In genomic region chr19:48991823-48992570, GRCh38 we compare ENCODE assay signal across 8 cellular contexts. TPM values are rescaled to one million over a fixed set of nuclear protein-coding genes. Genes with fewer than 3 reads are reported as not detected.
A peak's percentile ranks its signal among the peaks of the same experiment; 100 is the strongest.
DNase-seq lines count a peak whose midpoint lies in the region; ATAC-seq and TF ChIP-seq lines count a peak whose summit lies in the region.

No MANE protein-coding gene starts in this region.

- no peak overlapping the region for H2BK20ac ChIP-seq in IMR-90 (ENCODE audit: low read depth, low read length)

- H4K8ac ChIP-seq in IMR-90 (ENCODE audit: low read depth in 2 of 2, low read length in 2 of 2) = peak overlapping the region; percentile 48 to 70

- H3K79me1 ChIP-seq in IMR-90 (ENCODE audit: low read depth in 1 of 2, low read length in 2 of 2) = peaks cover 21 to 72% of the 10 kb centered on the region in 2 experiments

- H2BK120ac ChIP-seq in IMR-90 (ENCODE audit: low read depth, low read length) = peak overlapping the region; percentile 45; the same call in 1 of the 2 replicates

- intact Hi-C loops in IMR-90 (cut with micrococcal nuclease) = loop anchor here (5.0 to 10.0 kb wide), 3 partner anchors 65 to 213 kb away; partner anchors contain the start of genes CGB7 and KCNA7
- intact Hi-C loops in Right ventricle myocardium superior (cut with DNase I) = no loop called here
- intact Hi-C loops in ovary (cut with DNase I) = no loop called here

- POLR2A ChIA-PET in IMR-90 (lab: Charles Lee; ENCODE audit: unreplicated experiment) = interaction anchor here (0.6 to 1.1 kb wide), 2 partner anchors 25 to 136 kb away, joined by 3 to 8 read pairs; no protein-coding TSS in a partner anchor

- H3K9me1 ChIP-seq in IMR-90 (ENCODE audit: insufficient read depth, low read length) = 0 out of 2 replicates have a peak, but pooled peaks cover 3% of the 10 kb centered on the region

- H3K4me3 ChIP-seq in IMR-90 (ENCODE audit: insufficient read depth, low read depth, low read length) = peak overlapping the region; percentile 78
- peak overlapping the region; percentile 78 for H3K4me3 ChIP-seq in ovary

- no peaks in the 10 kb centered on the region for H3K27me3 ChIP-seq in IMR-90 (ENCODE audit: control insufficient read depth, insufficient read depth, low read length)
- no peaks in the 10 kb centered on the region for H3K27me3 ChIP-seq in ovary

- peak; percentile 87 for DNase-seq in COLO829 (ENCODE audit: low spot score)
- DNase-seq in IMR-90 = peak; percentile 83
- no peak for DNase-seq in activated naive CD4-positive, alpha-beta T cell treated with anti-CD3 and anti-CD28 coated beads, Interleukin-2, amount 50 U/mL, for 72 hours (ENCODE audit: low spot score in 2 of 2)
- peak; percentile 69 for DNase-seq in Right ventricle myocardium superior
- peak; percentile 49 to 71 (median 55) for DNase-seq in ovary
- DNase-seq in NK-92 treated with Interleukin-12 subunit alpha and Interleukin-12 subunit beta, amount 100 ng/mL, for 24 hours (lab: John Stamatoyannopoulos, UW) = no peak
- no peak for DNase-seq in effector CD8-positive, alpha-beta T cell (lab: John Stamatoyannopoulos, UW)

- dilution Hi-C loops in IMR-90 (cut with HindIII; ENCODE audit: low sequenced_read_pairs, unreplicated experiment) = no loop called here

- in situ Hi-C loops in IMR-90 (cut with MboI; ENCODE audit: low sequenced_read_pairs) = no loop called here

- peak overlapping the region; percentile 93 for H3K4ac ChIP-seq in IMR-90 (ENCODE audit: low read depth, low read length)

- TF ChIP-seq RAD21 in IMR-90 (IDR thresholded peaks at IDR 0.05; ENCODE audit: low read length) = no peak

- peaks cover 22% of the 10 kb centered on the region for H3K36me3 ChIP-seq in IMR-90 (ENCODE audit: control insufficient read depth, insufficient read depth, low read length)
- H3K36me3 ChIP-seq in ovary = no peaks in the 10 kb centered on the region

- H3K4me2 ChIP-seq in IMR-90 (ENCODE audit: low read depth, low read length) = peak overlapping the region; percentile 89

- 0% methylated on average over 4 of the region's 10 CpGs; no CpG with 5 or more reads in 1 of the 2 experiments for WGBS in IMR-90 (ENCODE audit: extremely low coverage in 2 of 2, insufficient read length in 1 of 2), 2 experiments
- WGBS in ovary, 3 donors = 15 to 19% (median 18%) methylated on average over 10 of the region's 10 CpGs

- peak overlapping the region; percentile 41; the same call in 1 of the 2 replicates for H4K5ac ChIP-seq in IMR-90 (ENCODE audit: low read depth, low read length)

- H3K23ac ChIP-seq in IMR-90 (ENCODE audit: low read depth, low read length) = peak overlapping the region; percentile 94

- H3K36me3 Mint-ChIP-seq in activated naive CD4-positive, alpha-beta T cell treated with anti-CD3 and anti-CD28 coated beads, Interleukin-2, amount 50 U/mL, for 72 hours = peaks cover 20 to 38% of the 10 kb centered on the region in 2 donors

- peak overlapping the region; percentile 91 for H4K91ac ChIP-seq in IMR-90 (ENCODE audit: insufficient read depth, low read depth, low read length)

- H3K9ac ChIP-seq in IMR-90 (ENCODE audit: low read depth, low read length) = peak overlapping the region; percentile 92

- H2BK15ac ChIP-seq in IMR-90 (ENCODE audit: low read depth, low read length) = 0 out of 3 replicates have a peak overlapping the region, but pooled peaks have one; percentile 12

- H3K27ac ChIP-seq in IMR-90 (ENCODE audit: insufficient read depth, low read length) (peak overlapping the region; percentile 85), ovary (peak overlapping the region; percentile 83 to 86)

- H3K4me1 ChIP-seq in IMR-90 (ENCODE audit: control insufficient read depth, insufficient read depth, low read length) = peaks cover 12% of the 10 kb centered on the region
- H3K4me1 ChIP-seq in ovary (ENCODE audit: insufficient read depth) = peaks cover 16% of the 10 kb centered on the region

- ATAC-seq in IMR-90 (ENCODE audit: low read depth) (peak; percentile 67), Right ventricle myocardium superior (ENCODE audit: poor library complexity) (peak; percentile 56), GM19328 (IDR thresholded peaks at IDR 0.05; ENCODE audit: unreplicated experiment) (no peak)
- no peak for ATAC-seq in activated naive CD4-positive, alpha-beta T cell treated with anti-CD3 and anti-CD28 coated beads, Interleukin-2, amount 50 U/mL, for 72 hours

- CTCF ChIA-PET in IMR-90 (lab: Yijun Ruan, JAX) = interaction anchor here (0.6 to 1.9 kb wide), 3 partner anchors 13 to 156 kb away, joined by 3 to 5 read pairs (median 5); partner anchors contain the start of gene HSD17B14

- no peak overlapping the region for H3K18ac ChIP-seq in IMR-90 (ENCODE audit: low read depth, low read length)

- H3K27ac Mint-ChIP-seq in activated naive CD4-positive, alpha-beta T cell treated with anti-CD3 and anti-CD28 coated beads, Interleukin-2, amount 50 U/mL, for 72 hours = peak overlapping the region; percentile 84 to 96

- H4K20me1 ChIP-seq in IMR-90 (ENCODE audit: insufficient read depth, low read length) = peaks cover 22% of the 10 kb centered on the region

- TF ChIP-seq CTCF in IMR-90 (conservative IDR thresholded peaks at IDR 0.05; ENCODE audit: low read depth, low read length) (no peak), ovary (IDR thresholded peaks at IDR 0.05) (no peak)

- no peaks in the 10 kb centered on the region for H3K9me3 Mint-ChIP-seq in activated naive CD4-positive, alpha-beta T cell treated with anti-CD3 and anti-CD28 coated beads, Interleukin-2, amount 50 U/mL, for 72 hours

- peak overlapping the region; percentile 77 for H2BK5ac ChIP-seq in IMR-90 (ENCODE audit: low read depth, low read length, poor library complexity, severe bottlenecking)

- no TSS peak for BruUV-seq in IMR-90 (replicated peaks; lab: Mats Ljungman, UMichigan)

- peak; percentile 64; the same call in 1 of the 2 replicates for TF ChIP-seq POLR2A in IMR-90 (IDR thresholded peaks at IDR 0.05; ENCODE audit: low read depth, low read length)
- TF ChIP-seq POLR2A in ovary (IDR thresholded peaks at IDR 0.05) = peak; percentile 40

- H2AFZ ChIP-seq in IMR-90 (replicated peaks; ENCODE audit: low read length, poor library complexity) = peak overlapping the region; percentile 88

- peak overlapping the region; percentile 93 for H3K14ac ChIP-seq in IMR-90 (replicated peaks; ENCODE audit: low read depth, low read length)

- H3K56ac ChIP-seq in IMR-90 (ENCODE audit: extremely low read depth, insufficient read depth, low read length) = peak overlapping the region; percentile 63

- no peak for TF ChIP-seq EP300 in ovary (IDR thresholded peaks at IDR 0.05)

- no peaks in the 10 kb centered on the region for H3K9me3 ChIP-seq in IMR-90 (ENCODE audit: control insufficient read depth, insufficient read depth, low read length)
- H3K9me3 ChIP-seq in ovary = no peaks in the 10 kb centered on the region

- peak overlapping the region; percentile 93 for H2AK5ac ChIP-seq in IMR-90 (ENCODE audit: low read depth, low read length)

- peak overlapping the region; percentile 94 for H2AK9ac ChIP-seq in IMR-90 (replicated peaks; ENCODE audit: low read depth, low read length, poor library complexity)

TF ChIP-seq in IMR-90, 13 proteins besides CTCF, POLR2A, EP300 and RAD21 (continues in another document):
- TF ChIP-seq RCOR1 (IDR thresholded peaks at IDR 0.05; ENCODE audit: insufficient replicate concordance, low read length) = no peak
- TF ChIP-seq CHD1 (IDR thresholded peaks at IDR 0.05; ENCODE audit: low read depth, low read length) = no peak
- no peak for TF ChIP-seq CEBPB (IDR thresholded peaks at IDR 0.05; ENCODE audit: low read depth, low read length)

RNA-seq across cellular contexts. Expression of gene GYS1, which starts 1.1 kb away (rescaled TPM):
- total RNA-seq in IMR-90 (2012; rRNA removed) (36.1 and 38.7 TPM in 2 replicates), Right ventricle myocardium superior (100 TPM), ovary (10 to 100 TPM; 16.3 to 33.6 (median 29.0) TPM)
- polyA plus RNA-seq in IMR-90 (2012; rRNA removed) (72.2 and 74.8 TPM in 2 replicates), ovary (10 to 100 TPM; 17.0 to 32.5 TPM)
- 45.5 and 80.8 TPM in 2 replicates for polyA plus RNA-seq in IMR-90 (2012; cell fraction: cytosol; rRNA removed)
- polyA plus RNA-seq in IMR-90 (2012; cell fraction: nucleus; rRNA removed; ENCODE audit: low replicate concordance) = 129 and 196 TPM in 2 replicates
- total RNA-seq in activated naive CD4-positive, alpha-beta T cell treated with anti-CD3 and anti-CD28 coated beads, Interleukin-2, amount 50 U/mL, for 72 hours = 100 to 1,000 TPM in 1 of 2 donors, 10 to 100 TPM in 1; 44.8 to 104 TPM

RNA-seq across cellular contexts. Expression of gene RUVBL2, which starts 1.7 kb away (rescaled TPM):
- total RNA-seq in IMR-90 (2012; rRNA removed) = 354 and 391 TPM in 2 replicates
- 196 and 225 TPM in 2 replicates for polyA plus RNA-seq in IMR-90 (2012; rRNA removed)
- 139 and 243 TPM in 2 replicates for polyA plus RNA-seq in IMR-90 (2012; cell fraction: cytosol; rRNA removed)
- polyA plus RNA-seq in IMR-90 (2012; cell fraction: nucleus; rRNA removed; ENCODE audit: low replicate concordance) = 158 and 323 TPM in 2 replicates
- 100 to 1,000 TPM; 135 to 160 TPM for total RNA-seq in activated naive CD4-positive, alpha-beta T cell treated with anti-CD3 and anti-CD28 coated beads, Interleukin-2, amount 50 U/mL, for 72 hours
- 41.7 TPM for total RNA-seq in Right ventricle myocardium superior
- total RNA-seq in ovary = 100 to 1,000 TPM in 1 of 7 donors, 10 to 100 TPM in 6; 44.8 to 101 (median 56.6) TPM
- 10 to 100 TPM; 11.4 to 53.1 TPM for polyA plus RNA-seq in ovary

RNA-seq across cellular contexts. Expression of gene LHB, which starts 24.9 kb away (rescaled TPM):
- total RNA-seq in IMR-90 (2012; rRNA removed) (not detected in 2 replicates), Right ventricle myocardium superior (not detected), ovary (not detected)
- polyA plus RNA-seq in IMR-90 (2012; rRNA removed) (not detected in 2 replicates), ovary (not detected)
- polyA plus RNA-seq in IMR-90 (2012; cell fraction: cytosol; rRNA removed) = 0.37 TPM in 1 of 2 replicates, not detected in the other
- polyA plus RNA-seq in IMR-90 (2012; cell fraction: nucleus; rRNA removed; ENCODE audit: low replicate concordance) = 1.7 and 5.0 TPM in 2 replicates
- not detected for total RNA-seq in activated naive CD4-positive, alpha-beta T cell treated with anti-CD3 and anti-CD28 coated beads, Interleukin-2, amount 50 U/mL, for 72 hours

RNA-seq across cellular contexts. Expression of gene FTL, which starts 26.9 kb away (rescaled TPM):
- total RNA-seq in IMR-90 (2012; rRNA removed) (913 and 1,057 TPM in 2 replicates), Right ventricle myocardium superior (748 TPM), ovary (1,000 to 10,000 TPM; 1,608 to 2,908 (median 2,022) TPM)
- polyA plus RNA-seq in IMR-90 (2012; rRNA removed) (2,766 and 2,944 TPM in 2 replicates), ovary (1,000 to 10,000 TPM; 2,697 to 3,617 TPM)
- 1,686 and 2,711 TPM in 2 replicates for polyA plus RNA-seq in IMR-90 (2012; cell fraction: cytosol; rRNA removed)
- polyA plus RNA-seq in IMR-90 (2012; cell fraction: nucleus; rRNA removed; ENCODE audit: low replicate concordance) = 443 and 473 TPM in 2 replicates
- total RNA-seq in activated naive CD4-positive, alpha-beta T cell treated with anti-CD3 and anti-CD28 coated beads, Interleukin-2, amount 50 U/mL, for 72 hours = 1,000 to 10,000 TPM; 1,148 to 2,898 TPM

RNA-seq across cellular contexts. Expression of gene CGB3, which starts 32.1 kb away (rescaled TPM):
- total RNA-seq in IMR-90 (2012; rRNA removed) (not detected in 2 replicates), Right ventricle myocardium superior (not detected), ovary (not detected)
- polyA plus RNA-seq in IMR-90 (2012; rRNA removed) (not detected in 2 replicates), ovary (not detected)
- polyA plus RNA-seq in IMR-90 (2012; cell fraction: cytosol; rRNA removed) = 0.07 TPM in 1 of 2 replicates, not detected in the other
- polyA plus RNA-seq in IMR-90 (2012; cell fraction: nucleus; rRNA removed; ENCODE audit: low replicate concordance) = 0.11 TPM in 1 of 2 replicates, not detected in the other
- total RNA-seq in activated naive CD4-positive, alpha-beta T cell treated with anti-CD3 and anti-CD28 coated beads, Interleukin-2, amount 50 U/mL, for 72 hours = not detected

Comparison
In these comparisons a context has a peak if more than half of its experiments do, and no peak if none do; other contexts are left out.
1. DNase-seq: peak in COLO829 (single experiment), IMR-90 (single experiment), Right ventricle myocardium superior (single experiment) and ovary (5 of 5); none in activated naive CD4-positive, alpha-beta T cell treated with anti-CD3 and anti-CD28 coated beads, Interleukin-2, amount 50 U/mL, for 72 hours (0 of 2), NK-92 treated with Interleukin-12 subunit alpha and Interleukin-12 subunit beta, amount 100 ng/mL, for 24 hours (single experiment) and effector CD8-positive, alpha-beta T cell (single experiment).
2. ATAC-seq: peak in IMR-90 (single experiment) and Right ventricle myocardium superior (single experiment); none in activated naive CD4-positive, alpha-beta T cell treated with anti-CD3 and anti-CD28 coated beads, Interleukin-2, amount 50 U/mL, for 72 hours (0 of 2) and GM19328 (single experiment).